In genomic region chr14:104856157-104856868, GRCh38 we compare ENCODE assay signal across 22 cellular contexts. TPM values are rescaled to one million over a fixed set of nuclear protein-coding genes. Genes with fewer than 3 reads are reported as not detected.
DNase-seq lines count a peak whose midpoint lies in the region; ATAC-seq, FAIRE-seq and TF ChIP-seq lines count a peak whose summit lies in the region.
"Had no signal": no experiment of that assay in that cellular context is flagged by ENCODE, and none has a peak within 500 bp of the region (broad histone marks: within the 10 kb centered on the region; RNA-seq: fewer than 3 reads in every experiment).

No MANE protein-coding gene starts in this region.

- H3K4ac ChIP-seq in H9 (ENCODE audit: low read depth, low read length), result no peak overlapping the region

- H2AK5ac ChIP-seq in H9 (ENCODE audit: insufficient read length, low read length), result no peak overlapping the region

- peaks cover 4% of the 10 kb centered on the region; the same call in 1 of the 2 replicates for H3K79me2 ChIP-seq in H9 (ENCODE audit: insufficient read depth, low read length)

- H3K27ac ChIP-seq in H9 (ENCODE audit: insufficient read length, low read depth, low read length), result no peak overlapping the region
- no peak overlapping the region for H3K27ac ChIP-seq in kidney (ENCODE audit: low read depth in 2 of 2, low read length in 2 of 2)
- no peak overlapping the region for H3K27ac ChIP-seq in small intestine (ENCODE audit: low read depth in 1 of 2, low read length in 1 of 2)
- H3K27ac ChIP-seq in gastroesophageal sphincter, result no peak overlapping the region
- H3K27ac ChIP-seq: SJCRH30, VCaP had no signal

- H3K36me3 Mint-ChIP-seq in H9 (ENCODE audit: insufficient read depth in 1 of 3, low read depth in 3 of 3), result no peaks in the 10 kb centered on the region; a peak in 1 of 7 replicates

- no peak overlapping the region for H3K4me3 ChIP-seq in kidney (ENCODE audit: low read length in 2 of 2)
- H3K4me3 ChIP-seq in small intestine (ENCODE audit: low read depth in 1 of 2, low read length in 2 of 2), result no peak overlapping the region
- no peak overlapping the region for H3K4me3 ChIP-seq in gastroesophageal sphincter
- H3K4me3 ChIP-seq: SJCRH30 had no signal

- no peaks in the 10 kb centered on the region for H3K79me1 ChIP-seq in H9 (ENCODE audit: insufficient read depth, low read depth, low read length, poor library complexity, severe bottlenecking)

- H3K18ac ChIP-seq in H9 (ENCODE audit: insufficient read length, low read depth, low read length), result no peak overlapping the region

- peaks cover 24% of the 10 kb centered on the region for H3K27me3 Mint-ChIP-seq in H9 (ENCODE audit: low read depth)

- H3K9ac ChIP-seq in H9 (ENCODE audit: extremely low read depth, insufficient read length, low read length) (no peak overlapping the region), kidney (ENCODE audit: low read length in 2 of 2) (no peak overlapping the region)

- H4K91ac ChIP-seq in H9 (ENCODE audit: insufficient read length, low read depth, low read length), result no peak overlapping the region

- no peak overlapping the region for H2AFZ ChIP-seq in H9 (ENCODE audit: low read length)

- no peak overlapping the region; the same call in 1 of the 2 replicates for H3K14ac ChIP-seq in H9 (ENCODE audit: insufficient read depth, low read length)

- no peaks in the 10 kb centered on the region for H4K20me1 ChIP-seq in H9 (ENCODE audit: control insufficient read depth, insufficient read depth, insufficient read length)

- no peak overlapping the region for H3K23ac ChIP-seq in H9 (ENCODE audit: insufficient read length, low read depth, low read length)

- TF ChIP-seq POLR2A in gastroesophageal sphincter (IDR thresholded peaks at IDR 0.05), result no peak

- no peak for TF ChIP-seq EP300 in gastroesophageal sphincter (IDR thresholded peaks at IDR 0.05)

- peaks cover 3% of the 10 kb centered on the region; the same call in 1 of the 2 replicates for H3K4me1 ChIP-seq in H9 (ENCODE audit: insufficient read depth, low read length)
- H3K4me1 ChIP-seq in kidney (ENCODE audit: control insufficient read depth in 1 of 2, insufficient read depth in 1 of 2, low read depth in 1 of 2, low read length in 2 of 2), result no peaks in the 10 kb centered on the region
- no peaks in the 10 kb centered on the region for H3K4me1 ChIP-seq in small intestine (ENCODE audit: control insufficient read depth in 2 of 2, insufficient read depth in 1 of 2, low read depth in 1 of 2, low read length in 1 of 2)
- no peaks in the 10 kb centered on the region for H3K4me1 ChIP-seq in gastroesophageal sphincter
- H3K4me1 ChIP-seq: SJCRH30 had no signal

- no peak overlapping the region for H4K5ac ChIP-seq in H9 (ENCODE audit: insufficient read length, low read depth, low read length)

- no peak overlapping the region for H3K56ac ChIP-seq in H9 (ENCODE audit: insufficient read length, low read depth, low read length)

- FAIRE-seq in kidney (lab: Jason Lieb, UNC), result no peak
- no peak for FAIRE-seq in small intestine (lab: Jason Lieb, UNC)
- FAIRE-seq: frontal cortex, HTR-8/SVneo had no signal

- no peaks in the 10 kb centered on the region for H3K9me3 ChIP-seq in H9 (ENCODE audit: control insufficient read depth, low read depth, low read length)
- H3K9me3 ChIP-seq in kidney (ENCODE audit: control insufficient read depth in 1 of 2, low read length in 2 of 2), result no peaks in the 10 kb centered on the region
- H3K9me3 ChIP-seq in small intestine (ENCODE audit: control insufficient read depth, low read depth), result no peaks in the 10 kb centered on the region
- no peaks in the 10 kb centered on the region for H3K9me3 ChIP-seq in gastroesophageal sphincter
- H3K9me3 ChIP-seq: SJCRH30 had no signal

- WGBS in H9 (ENCODE audit: extremely low coverage, insufficient read length, low lambda C conversion rate), result no CpG with 5 or more reads among the region's 21 CpGs
- 23 to 69% (median 41%) methylated on average over 19 to 21 of the region's 21 CpGs for WGBS in small intestine, 3 donors
- no CpG with 5 or more reads among the region's 21 CpGs for WGBS in gastroesophageal sphincter (ENCODE audit: low coverage in 1 of 2), 2 donors

- intact Hi-C loops in kidney (cut with DNase I), result no loop called here

- peak; percentile 33 for DNase-seq in COLO668 (lab: John Stamatoyannopoulos, UW; ENCODE audit: unreplicated experiment)
- DNase-seq in H9, result peak; percentile 37
- peak; percentile 69 for DNase-seq in kidney
- peak; percentile 28 for DNase-seq in small intestine
- no peak for DNase-seq in NCI-H146 (lab: John Stamatoyannopoulos, UW)
- DNase-seq in Ammon's horn (ENCODE audit: low spot score), result no peak
- DNase-seq in hypothalamus (lab: John Stamatoyannopoulos, UW), result no peak
- DNase-seq: activated CD4-positive, alpha-beta T cell treated with anti-CD3 and anti-CD28 coated beads, Interleukin-2, amount 50 U/mL, for 4 hours; CD4-positive, alpha-beta T cell; effector CD8-positive, alpha-beta T cell; GF-D8; Kasumi-1; NCI-H2029; NCI-H345; occipital lobe; OCI-M1; SJCRH30; T-helper 2 cell had no signal

- no peak overlapping the region for H3K4me2 ChIP-seq in H9 (ENCODE audit: insufficient read depth, insufficient read length, low read length)

- TF ChIP-seq CTCF in H9 (conservative IDR thresholded peaks at IDR 0.05) (no peak), kidney (IDR thresholded peaks at IDR 0.05; ENCODE audit: borderline replicate concordance, extremely low read depth, insufficient read depth) (no peak), gastroesophageal sphincter (IDR thresholded peaks at IDR 0.05) (no peak)

- no peak overlapping the region for H3K27ac Mint-ChIP-seq in H9
- H3K27ac Mint-ChIP-seq: CD4-positive, alpha-beta T cell had no signal

- H2BK20ac ChIP-seq in H9 (ENCODE audit: low read depth, low read length, poor library complexity, severe bottlenecking), result no peak overlapping the region

- peaks cover 4% of the 10 kb centered on the region for H3K23me2 ChIP-seq in H9 (ENCODE audit: insufficient read length, low read depth, low read length, poor library complexity, severe bottlenecking)

- H4K8ac ChIP-seq in H9 (replicated peaks; ENCODE audit: insufficient read length, low read depth, low read length), result no peak overlapping the region

- no peak overlapping the region for H3T11ph ChIP-seq in H9 (ENCODE audit: low read length)

- H3K36me3 ChIP-seq in kidney (ENCODE audit: control insufficient read depth in 1 of 2, insufficient read depth in 2 of 2, low read length in 2 of 2) (no peaks in the 10 kb centered on the region), small intestine (ENCODE audit: control insufficient read depth in 2 of 2, insufficient read depth in 2 of 2, low read length in 2 of 2) (no peaks in the 10 kb centered on the region), gastroesophageal sphincter (no peaks in the 10 kb centered on the region)
- H3K36me3 ChIP-seq: SJCRH30 had no signal

- no peak for ATAC-seq in gastroesophageal sphincter

- H3K27me3 ChIP-seq in H9 (ENCODE audit: insufficient read depth, low read length) (no peaks in the 10 kb centered on the region), small intestine (ENCODE audit: control insufficient read depth in 2 of 2, insufficient read depth in 2 of 2, low read length in 2 of 2) (no peaks in the 10 kb centered on the region), gastroesophageal sphincter (peaks cover 27% of the 10 kb centered on the region)

- no peaks in the 10 kb centered on the region for H3K9me3 Mint-ChIP-seq in H9
- H3K9me3 Mint-ChIP-seq: CD4-positive, alpha-beta T cell had no signal

- peaks cover 13 to 20% of the 10 kb centered on the region in 2 experiments for H3K4me1 Mint-ChIP-seq in H9

- no peak overlapping the region for H2BK12ac ChIP-seq in H9 (ENCODE audit: insufficient read length, low read depth, low read length)

- no peak overlapping the region for H2BK5ac ChIP-seq in H9 (ENCODE audit: insufficient read length, low read length)

- no peak overlapping the region for H2BK15ac ChIP-seq in H9 (ENCODE audit: low read depth, low read length)

- H3K4me3 Mint-ChIP-seq in H9, result no peak overlapping the region
- H3K4me3 Mint-ChIP-seq: CD4-positive, alpha-beta T cell had no signal

- no peak overlapping the region for H2BK120ac ChIP-seq in H9 (ENCODE audit: low read depth, low read length, poor library complexity, severe bottlenecking)

RNA-seq across cellular contexts. Expression of gene CEP170B, which starts 8.8 kb away (rescaled TPM):
- total RNA-seq in H9 (2021), result 28.5 and 28.8 TPM in 2 replicates
- total RNA-seq in kidney, result 42.4 TPM
- polyA plus RNA-seq in kidney (ENCODE audit: insufficient read depth, low read depth, low replicate concordance), result 8.1 TPM
- 10 to 100 TPM; 24.9 to 33.9 (median 32.7) TPM for polyA plus RNA-seq in small intestine
- total RNA-seq in gastroesophageal sphincter, result 10 to 100 TPM; 18.7 to 64.7 (median 25.5) TPM

RNA-seq across cellular contexts. Expression of gene ZBTB42, which starts 55.4 kb away (rescaled TPM):
- total RNA-seq in H9 (2021) (5.9 and 6.1 TPM in 2 replicates), kidney (10.0 TPM), gastroesophageal sphincter (1 to 10 TPM; 2.0 to 4.8 (median 3.2) TPM)
- polyA plus RNA-seq in kidney (ENCODE audit: insufficient read depth, low read depth, low replicate concordance) (3.9 TPM), small intestine (1 to 10 TPM; 2.7 to 6.6 (median 4.2) TPM)

Comparison
In these comparisons a context has a peak if more than half of its experiments do, and no peak if none do; other contexts are left out.
1. DNase-seq: peak in COLO668 (single experiment), H9 (single experiment), kidney (single experiment) and small intestine (single experiment); none in NCI-H146 (single experiment), Ammon's horn (single experiment) and hypothalamus (0 of 51).